Comparison of ENCODE assay signal across 2 cellular contexts in genomic region chr11:65438257-65439151, GRCh38.
TF ChIP-seq lines count a peak whose summit lies in the region.

No MANE protein-coding gene starts in this region.

TF ChIP-seq in IMR-90, 13 proteins besides CTCF, POLR2A, EP300 and RAD21:
- no peak for TF ChIP-seq MAZ (IDR thresholded peaks at IDR 0.05; ENCODE audit: borderline replicate concordance, low read depth, low read length)
- TF ChIP-seq MAFK (IDR thresholded peaks at IDR 0.05; ENCODE audit: low read depth, low read length) = no peak
- peak; percentile 64; the same call in 1 of the 2 replicates for TF ChIP-seq CEBPB (IDR thresholded peaks at IDR 0.05; ENCODE audit: low read depth, low read length)

TF ChIP-seq in K562, 482 proteins besides CTCF, POLR2A, EP300 and RAD21 (continues in another document):
- TF ChIP-seq SMAD2 (IDR thresholded peaks at IDR 0.05; ENCODE audit: low read depth, low read length) (no peak), ZNF561 (CRISPR knock-in tag; conservative IDR thresholded peaks at IDR 0.05) (no peak), FOXJ2 (tag; IDR thresholded peaks at IDR 0.05) (no peak), BRD9 (IDR thresholded peaks at IDR 0.05; ENCODE audit: low read depth, partially characterized antibody) (no peak), ID3 (CRISPR knock-in tag; IDR thresholded peaks at IDR 0.05) (no peak), ID3 (tag; IDR thresholded peaks at IDR 0.05) (no peak), MNT (conservative IDR thresholded peaks at IDR 0.05) (no peak), GMEB1 (CRISPR knock-in tag; IDR thresholded peaks at IDR 0.05) (no peak), ZNF174 (CRISPR knock-in tag; IDR thresholded peaks at IDR 0.05) (no peak), KDM5B (IDR thresholded peaks at IDR 0.05; ENCODE audit: insufficient replicate concordance, low read depth, low read length) (no peak), CEBPB (tag; IDR thresholded peaks at IDR 0.05) (peak; percentile 50; the same call in 1 of the 2 replicates), ZNF324 (CRISPR knock-in tag; IDR thresholded peaks at IDR 0.05) (no peak), BHLHE40 (IDR thresholded peaks at IDR 0.05; ENCODE audit: low read length) (no peak), SMARCA4 (IDR thresholded peaks at IDR 0.05) (no peak), CC2D1A (IDR thresholded peaks at IDR 0.05) (no peak), STAT5B (CRISPR knock-in tag; IDR thresholded peaks at IDR 0.05) (no peak), CHD2 (IDR thresholded peaks at IDR 0.05; ENCODE audit: low read depth, low read length) (peak; percentile 7; the same call in 1 of the 2 replicates), IRF2 (CRISPR knock-in tag; IDR thresholded peaks at IDR 0.05) (no peak), ZNF280A (IDR thresholded peaks at IDR 0.05; ENCODE audit: low read depth, partially characterized antibody) (no peak), PBX2 (CRISPR knock-in tag; IDR thresholded peaks at IDR 0.05; ENCODE audit: low read depth) (no peak), PBX2 (tag; conservative IDR thresholded peaks at IDR 0.05; ENCODE audit: low read depth) (no peak), KAT8 (IDR thresholded peaks at IDR 0.05; ENCODE audit: low read depth) (no peak), HDAC6 (IDR thresholded peaks at IDR 0.05; ENCODE audit: low read depth, low read length) (no peak), PML (IDR thresholded peaks at IDR 0.05; ENCODE audit: low read length) (no peak), VEZF1 (CRISPR knock-in tag; IDR thresholded peaks at IDR 0.05) (no peak), MTA2 (IDR thresholded peaks at IDR 0.05; ENCODE audit: low read depth) (no peak), POLR2G (IDR thresholded peaks at IDR 0.05; ENCODE audit: low read depth, low read length) (0 out of 2 replicates have a peak, but pooled peaks have one; percentile 15), ZHX1 (conservative IDR thresholded peaks at IDR 0.05; ENCODE audit: low read length) (no peak), ZNF449 (CRISPR knock-in tag; IDR thresholded peaks at IDR 0.05) (no peak), POLR2B (IDR thresholded peaks at IDR 0.05; ENCODE audit: low read depth, partially characterized antibody) (peak; percentile 11), MAFK (IDR thresholded peaks at IDR 0.05; ENCODE audit: low read length) (no peak), ZKSCAN1 (IDR thresholded peaks at IDR 0.05; ENCODE audit: low read depth, low read length) (no peak), ZC3H4 (CRISPR knock-in tag; IDR thresholded peaks at IDR 0.05; ENCODE audit: borderline replicate concordance) (no peak), ZKSCAN3 (CRISPR knock-in tag; IDR thresholded peaks at IDR 0.05) (no peak), POLR2AphosphoS2 (IDR thresholded peaks at IDR 0.05; ENCODE audit: low read length) (peak; percentile 83; the same call in 1 of the 2 replicates), ZNF146 (CRISPR knock-in tag; IDR thresholded peaks at IDR 0.05; ENCODE audit: unreplicated experiment) (peak; percentile 88), TSC22D4 (tag; IDR thresholded peaks at IDR 0.05) (no peak), GTF2B (IDR thresholded peaks at IDR 0.05; ENCODE audit: extremely low read depth, insufficient read length) (no peak), TBL1XR1 (IDR thresholded peaks at IDR 0.05; ENCODE audit: low read length in 2 of 2) (no peak), PHF20 (IDR thresholded peaks at IDR 0.05; ENCODE audit: partially characterized antibody) (no peak), CHAMP1 (IDR thresholded peaks at IDR 0.05) (no peak)
